In the genomic region with DNA sequence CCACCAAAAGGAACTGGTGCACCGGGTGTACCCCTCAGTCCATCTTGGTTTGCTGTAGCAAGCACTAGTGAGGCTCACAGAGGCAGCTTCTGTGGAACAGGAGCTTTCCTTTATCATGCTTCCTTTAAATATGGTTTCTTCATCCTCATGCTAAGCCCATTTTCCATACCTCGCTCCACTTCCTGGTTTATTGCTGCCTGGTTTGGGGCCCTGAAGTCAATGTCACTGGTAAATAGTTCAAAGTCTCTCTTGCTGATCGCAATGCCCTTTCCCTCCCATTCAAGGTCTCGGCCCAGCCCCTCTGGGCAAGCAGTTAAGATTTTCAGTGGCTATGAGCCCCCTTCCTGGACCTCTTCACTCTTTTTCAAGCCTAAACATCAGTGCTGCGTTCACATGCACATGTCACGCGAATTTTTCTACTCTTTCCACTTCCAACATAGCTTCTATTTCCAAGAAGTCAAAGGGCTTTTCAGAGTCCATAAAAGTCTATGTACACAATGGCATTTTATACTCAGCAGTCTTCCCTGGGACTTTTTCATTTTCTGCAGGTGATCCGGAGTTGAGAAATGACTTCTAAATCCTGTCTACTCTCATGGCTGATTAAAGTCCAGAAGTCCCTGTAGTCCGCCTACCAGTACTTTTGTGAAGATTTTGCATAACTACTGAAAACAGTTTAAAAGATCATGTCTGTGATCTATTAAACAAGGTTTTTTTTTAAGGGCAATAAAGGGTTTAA, we compare ENCODE assay signal across 20 cellular contexts.
DNase-seq lines count a peak whose midpoint lies in the region; ATAC-seq, FAIRE-seq and TF ChIP-seq lines count a peak whose summit lies in the region.
"Had no signal": no experiment of that assay in that cellular context is flagged by ENCODE, and none has a peak within 500 bp of the region (broad histone marks: within the 10 kb centered on the region; RNA-seq: fewer than 3 reads in every experiment).

No MANE protein-coding gene starts in this region.

- H4K20me1 ChIP-seq in HepG2 (ENCODE audit: insufficient read depth, low read length): no peaks in the 10 kb centered on the region
- H4K20me1 ChIP-seq in hepatocyte (ENCODE audit: insufficient read depth, poor library complexity, severe bottlenecking): no peaks in the 10 kb centered on the region

- intact Hi-C loops in HepG2 (cut with micrococcal nuclease; ENCODE audit: unreplicated experiment): no loop called here
- intact Hi-C loops in right lobe of liver (cut with DNase I): no loop called here
- intact Hi-C loops in transverse colon (cut with DNase I; ENCODE audit: low total_unique reads): no loop called here
- intact Hi-C loops in testis (cut with DNase I; ENCODE audit: low total_unique reads): no loop called here

- H3K27ac Mint-ChIP-seq in neural crest cell (ENCODE audit: unreplicated experiment): peak overlapping the region; percentile 40
- H3K27ac Mint-ChIP-seq: CD4-positive, alpha-beta T cell; H9 had no signal

- no peaks in the 10 kb centered on the region for H3K27me3 Mint-ChIP-seq in neural crest cell (ENCODE audit: low read depth)
- H3K27me3 Mint-ChIP-seq: CD4-positive, alpha-beta T cell had no signal

- no TSS peak for BruUV-seq in HepG2 (replicated peaks; lab: Mats Ljungman, UMichigan)

- in situ Hi-C loops in HepG2 (cut with HindIII; ENCODE audit: extremely low pct_ligation_motif_present, low pct_unique_long_range_greater_than_20kb) (no loop called here), transverse colon (cut with MboI; ENCODE audit: low pct_ligation_motif_present in 1 of 4, low pct_unique_long_range_greater_than_20kb in 1 of 4, low sequenced_read_pairs in 3 of 4) (no loop called here)

- WGBS in HepG2 (ENCODE audit: low lambda C conversion rate): 29% methylated on average over 9 of the region's 9 CpGs
- 64% methylated on average over 9 of the region's 9 CpGs for WGBS in right lobe of liver (ENCODE audit: insufficient coverage, low coverage, low lambda C conversion rate, missing lambda C conversion rate)
- WGBS in hepatocyte (ENCODE audit: low lambda C conversion rate, missing lambda C conversion rate): 76% methylated on average over 9 of the region's 9 CpGs
- WGBS in transverse colon (ENCODE audit: low coverage in 1 of 2), 2 donors: 49 to 57% methylated on average over 5 to 9 of the region's 9 CpGs
- 94 to 97% methylated on average over 9 of the region's 9 CpGs for WGBS in testis, 2 donors

- no peaks in the 10 kb centered on the region for H3K79me2 ChIP-seq in HepG2 (ENCODE audit: insufficient read depth, low read length)
- H3K79me2 ChIP-seq in hepatocyte: no peaks in the 10 kb centered on the region

- H3K27me3 ChIP-seq in HepG2 (ENCODE audit: control insufficient read depth in 1 of 2, insufficient read depth in 2 of 2, low read length in 2 of 2) (no peaks in the 10 kb centered on the region; a peak in 1 of 5 replicates), right lobe of liver (no peaks in the 10 kb centered on the region), hepatocyte (no peaks in the 10 kb centered on the region), transverse colon (no peaks in the 10 kb centered on the region), testis (no peaks in the 10 kb centered on the region)

- POLR2A ChIA-PET in HepG2 (lab: Yijun Ruan, JAX): no interaction called here

- H3K9me3 ChIP-seq in HepG2 (ENCODE audit: low read length) (no peaks in the 10 kb centered on the region), right lobe of liver (no peaks in the 10 kb centered on the region), hepatocyte (ENCODE audit: low read depth) (no peaks in the 10 kb centered on the region), transverse colon (no peaks in the 10 kb centered on the region), testis (no peaks in the 10 kb centered on the region)
- H3K9me3 ChIP-seq: A549 had no signal

- no peaks in the 10 kb centered on the region for H3K9me2 ChIP-seq in hepatocyte (replicated peaks; ENCODE audit: insufficient read depth)

- H3K9ac ChIP-seq in HepG2 (ENCODE audit: insufficient read depth, low read depth, low read length): no peak overlapping the region

- no peak for TF ChIP-seq EP300 in HepG2 (IDR thresholded peaks at IDR 0.05; ENCODE audit: low read depth in 2 of 2, low read length in 2 of 2)
- no peak for TF ChIP-seq EP300 in HepG2 (CRISPR knock-in tag; IDR thresholded peaks at IDR 0.05; ENCODE audit: borderline replicate concordance)
- TF ChIP-seq EP300 in transverse colon (IDR thresholded peaks at IDR 0.05; ENCODE audit: low read depth): no peak

- no peaks in the 10 kb centered on the region for H3K36me3 Mint-ChIP-seq in neural crest cell (ENCODE audit: low read depth)

- no peak overlapping the region for H3K4me3 Mint-ChIP-seq in neural crest cell
- H3K4me3 Mint-ChIP-seq: CD4-positive, alpha-beta T cell; H9 had no signal

- no peaks in the 10 kb centered on the region for H3K36me3 ChIP-seq in HepG2 (replicated peaks in 1 of 2; ENCODE audit: control insufficient read depth in 1 of 2, insufficient read depth in 2 of 2, low read length in 2 of 2)
- H3K36me3 ChIP-seq in right lobe of liver: no peaks in the 10 kb centered on the region
- H3K36me3 ChIP-seq in hepatocyte (replicated peaks; ENCODE audit: insufficient read depth, low read depth): no peaks in the 10 kb centered on the region
- H3K36me3 ChIP-seq in transverse colon: no peaks in the 10 kb centered on the region
- no peaks in the 10 kb centered on the region for H3K36me3 ChIP-seq in testis (ENCODE audit: low read depth, missing control alignments)

- H3K4me1 ChIP-seq in HepG2 (ENCODE audit: insufficient read depth, low read length) (peaks cover 12% of the 10 kb centered on the region), right lobe of liver (no peaks in the 10 kb centered on the region), hepatocyte (ENCODE audit: insufficient read depth) (peaks cover 10% of the 10 kb centered on the region), transverse colon (peaks cover 0 to 7% (median 3%) of the 10 kb centered on the region in 4 donors), testis (peaks cover 5% of the 10 kb centered on the region)
- H3K4me1 ChIP-seq: A549 had no signal

- CTCF ChIA-PET in HepG2 (lab: Yijun Ruan, JAX; ENCODE audit: low intra/inter-chr PET ratio, low total read pairs): no interaction called here

- TF ChIP-seq POLR2A in HepG2 (IDR thresholded peaks at IDR 0.05; ENCODE audit: insufficient read depth in 1 of 2, low read depth in 2 of 2, low read length in 2 of 2) (no peak), right lobe of liver (IDR thresholded peaks at IDR 0.05) (no peak), transverse colon (IDR thresholded peaks at IDR 0.05) (no peak), testis (IDR thresholded peaks at IDR 0.05) (no peak), erythroblast (IDR thresholded peaks at IDR 0.05; ENCODE audit: low read length) (no peak)

- ATAC-seq in HepG2 (peak; percentile 39; the same call in 2 of the 3 replicates), right lobe of liver (no peak)
- ATAC-seq: A549 had no signal

- no peak for TF ChIP-seq RAD21 in HepG2 (CRISPR knock-in tag; IDR thresholded peaks at IDR 0.05)

- H2AFZ ChIP-seq in HepG2 (ENCODE audit: low read length) (no peak overlapping the region), hepatocyte (peak overlapping the region; percentile 12)

- no peak for FAIRE-seq in HepG2 (lab: Jason Lieb, UNC)
- FAIRE-seq: A549, GM12892, GM18507 had no signal

- DNase-seq in HepG2 (ENCODE audit: low spot score) (no peak), right lobe of liver (no peak), hepatocyte (ENCODE audit: low spot score) (peak; percentile 44), neural crest cell (ENCODE audit: low read depth, low spot score) (no peak), transverse colon (no peak), testis (no peak), erythroblast (lab: John Stamatoyannopoulos, UW) (no peak)
- no peak for DNase-seq in stimulated activated CD4-positive, alpha-beta T cell treated with anti-CD3 and anti-CD28 coated beads, Interleukin-1b, Interleukin-23, amount 100 ng/mL, for 48 hours
- DNase-seq: AML-193; CD4-positive, alpha-beta T cell; DMS153; DMS79; GDM1; GOT3; H9 had no signal

- no peak overlapping the region for H3K27ac ChIP-seq in HepG2 (ENCODE audit: extremely low read length, insufficient read depth, low read length)
- no peak overlapping the region for H3K27ac ChIP-seq in right lobe of liver
- H3K27ac ChIP-seq in hepatocyte: peak overlapping the region; percentile 80
- H3K27ac ChIP-seq in transverse colon: peak overlapping the region; percentile 41 to 55 (median 48)
- H3K27ac ChIP-seq in testis: no peak overlapping the region
- H3K27ac ChIP-seq: 22Rv1, A549, C4-2B had no signal

- H3K4me2 ChIP-seq in HepG2 (ENCODE audit: low read depth, low read length): peak overlapping the region; percentile 25
- peak overlapping the region; percentile 6 for H3K4me2 ChIP-seq in hepatocyte
- H3K4me2 ChIP-seq: A549 had no signal

- H3K9me3 Mint-ChIP-seq in neural crest cell: no peaks in the 10 kb centered on the region
- H3K9me3 Mint-ChIP-seq: H9 had no signal

- H3K4me1 Mint-ChIP-seq in neural crest cell: peaks cover 16% of the 10 kb centered on the region

- no peak for TF ChIP-seq CTCF in HepG2 (CRISPR knock-in tag; IDR thresholded peaks at IDR 0.05)
- TF ChIP-seq CTCF in right lobe of liver (IDR thresholded peaks at IDR 0.05): no peak
- no peak for TF ChIP-seq CTCF in hepatocyte (IDR thresholded peaks at IDR 0.05; ENCODE audit: poor library complexity)
- TF ChIP-seq CTCF in neural crest cell (conservative IDR thresholded peaks at IDR 0.05): no peak
- TF ChIP-seq CTCF in transverse colon (IDR thresholded peaks at IDR 0.05): no peak
- no peak for TF ChIP-seq CTCF in testis (IDR thresholded peaks at IDR 0.05)

- H3K4me3 ChIP-seq in HepG2 (replicated peaks in 1 of 3; ENCODE audit: insufficient read depth in 1 of 3, low read depth in 2 of 3, low read length in 3 of 3) (no peak overlapping the region), right lobe of liver (no peak overlapping the region), hepatocyte (no peak overlapping the region), transverse colon (no peak overlapping the region), testis (no peak overlapping the region)
- H3K4me3 ChIP-seq: A549 had no signal

TF ChIP-seq in HepG2, 621 proteins besides CTCF, POLR2A, EP300 and RAD21:
- TF ChIP-seq ZMAT3 (CRISPR knock-in tag; conservative IDR thresholded peaks at IDR 0.05) (no peak), ZNF629 (CRISPR knock-in tag; conservative IDR thresholded peaks at IDR 0.05) (0 out of 2 replicates have a peak, but pooled peaks have one; percentile 25), ZSCAN30 (CRISPR knock-in tag; IDR thresholded peaks at IDR 0.05) (no peak), ZFAT (CRISPR knock-in tag; conservative IDR thresholded peaks at IDR 0.05) (no peak), ZNF441 (CRISPR knock-in tag; IDR thresholded peaks at IDR 0.05; ENCODE audit: borderline replicate concordance) (peak; percentile 93), HNF4A (CRISPR knock-in tag; IDR thresholded peaks at IDR 0.05) (peak; percentile 28), ZMYM3 (CRISPR knock-in tag; IDR thresholded peaks at IDR 0.05) (peak; percentile 23; the same call in 1 of the 2 replicates), ELF1 (CRISPR knock-in tag; IDR thresholded peaks at IDR 0.05) (peak; percentile 74)
TF ChIP-seq in HepG2: peak in this region for 5.

Comparison
In these comparisons a context has a peak if more than half of its experiments do, and no peak if none do; other contexts are left out.
1. H3K27ac ChIP-seq: peak in hepatocyte (single experiment) and transverse colon (4 of 4); none in HepG2 (single experiment), right lobe of liver (0 of 3) and testis (0 of 2).